1 cellular context compared by ENCODE assay signal in genomic region chrX:150693782-150694574, GRCh38.
TF ChIP-seq lines count a peak whose summit lies in the region.

No MANE protein-coding gene starts in this region.

TF ChIP-seq in HEK293, 187 proteins besides CTCF, POLR2A, EP300 and RAD21 (continued from another document and continues in another):
- no peak for TF ChIP-seq ZSCAN18 (tag by site-specific recombination; IDR thresholded peaks at IDR 0.05)
- no peak for TF ChIP-seq ZNF19 (tag by site-specific recombination; IDR thresholded peaks at IDR 0.05; ENCODE audit: low read depth)
- TF ChIP-seq GLIS1 (tag by site-specific recombination; IDR thresholded peaks at IDR 0.05), result 0 out of 2 replicates have a peak, but pooled peaks have one; percentile 46
- no peak for TF ChIP-seq ZNF623 (tag by site-specific recombination; IDR thresholded peaks at IDR 0.05)
- TF ChIP-seq ZNF561 (tag by site-specific recombination; IDR thresholded peaks at IDR 0.05; ENCODE audit: borderline replicate concordance), result no peak
- TF ChIP-seq ZNF830 (tag by site-specific recombination; IDR thresholded peaks at IDR 0.05; ENCODE audit: low read depth), result no peak
- no peak for TF ChIP-seq ELK4 (IDR thresholded peaks at IDR 0.05; ENCODE audit: borderline replicate concordance, low read depth, low read length)
- no peak for TF ChIP-seq ZNF184 (tag by site-specific recombination; IDR thresholded peaks at IDR 0.05)
- no peak for TF ChIP-seq ZNF600 (tag by site-specific recombination; IDR thresholded peaks at IDR 0.05)
- TF ChIP-seq KLF17 (tag by site-specific recombination; IDR thresholded peaks at IDR 0.05), result no peak
- TF ChIP-seq ZNF501 (tag by site-specific recombination; IDR thresholded peaks at IDR 0.05), result no peak; the same call in 1 of the 2 replicates
- no peak for TF ChIP-seq ZNF768 (tag by site-specific recombination; IDR thresholded peaks at IDR 0.05)
- no peak for TF ChIP-seq HOXA7 (CRISPR knock-in tag; IDR thresholded peaks at IDR 0.05; ENCODE audit: borderline replicate concordance)
- TF ChIP-seq ZNF10 (tag by site-specific recombination; IDR thresholded peaks at IDR 0.05), result peak; percentile 52; the same call in 1 of the 2 replicates
- no peak for TF ChIP-seq OVOL3 (tag by site-specific recombination; IDR thresholded peaks at IDR 0.05)
- TF ChIP-seq SP2 (tag by site-specific recombination; IDR thresholded peaks at IDR 0.05), result peak; percentile 79
- peak; percentile 23; the same call in 1 of the 2 replicates for TF ChIP-seq ZBTB8A (tag by site-specific recombination; IDR thresholded peaks at IDR 0.05)
- no peak for TF ChIP-seq PBX3 (CRISPR knock-in tag; IDR thresholded peaks at IDR 0.05)
- no peak for TF ChIP-seq ATF2 (tag by site-specific recombination; IDR thresholded peaks at IDR 0.05; ENCODE audit: low read depth)
- TF ChIP-seq KLF7 (tag by site-specific recombination; IDR thresholded peaks at IDR 0.05; ENCODE audit: borderline replicate concordance), result no peak
- TF ChIP-seq ZXDB (tag by site-specific recombination; IDR thresholded peaks at IDR 0.05), result peak; percentile 53
- TF ChIP-seq ZNF558 (tag by site-specific recombination; IDR thresholded peaks at IDR 0.05), result no peak
- TF ChIP-seq REST (tag by site-specific recombination; IDR thresholded peaks at IDR 0.05), result no peak
- TF ChIP-seq ZNF169 (tag by site-specific recombination; IDR thresholded peaks at IDR 0.05), result no peak
- no peak for TF ChIP-seq ZNF544 (tag by site-specific recombination; IDR thresholded peaks at IDR 0.05)
- no peak for TF ChIP-seq ZNF140 (tag by site-specific recombination; IDR thresholded peaks at IDR 0.05)
- no peak for TF ChIP-seq ZNF426 (tag by site-specific recombination; IDR thresholded peaks at IDR 0.05)
- no peak for TF ChIP-seq ZFP3 (tag by site-specific recombination; IDR thresholded peaks at IDR 0.05; ENCODE audit: low read depth)
- TF ChIP-seq ZEB2 (tag by site-specific recombination; IDR thresholded peaks at IDR 0.05), result no peak
- no peak for TF ChIP-seq ZNF146 (tag by site-specific recombination; IDR thresholded peaks at IDR 0.05)
- no peak for TF ChIP-seq ZFP41 (tag by site-specific recombination; IDR thresholded peaks at IDR 0.05; ENCODE audit: borderline replicate concordance)
- no peak for TF ChIP-seq ZBTB1 (tag by site-specific recombination; IDR thresholded peaks at IDR 0.05)
- TF ChIP-seq ZNF555 (tag by site-specific recombination; conservative IDR thresholded peaks at IDR 0.05), result no peak
- peak; percentile 81 for TF ChIP-seq ZNF335 (tag by site-specific recombination; conservative IDR thresholded peaks at IDR 0.05)
- no peak for TF ChIP-seq ZNF350 (tag by site-specific recombination; IDR thresholded peaks at IDR 0.05)
- no peak for TF ChIP-seq ZSCAN30 (tag by site-specific recombination; IDR thresholded peaks at IDR 0.05)
- TF ChIP-seq ZNF792 (tag by site-specific recombination; IDR thresholded peaks at IDR 0.05), result no peak
- TF ChIP-seq ZNF398 (tag by site-specific recombination; IDR thresholded peaks at IDR 0.05), result no peak
- no peak for TF ChIP-seq ZNF292 (tag by site-specific recombination; IDR thresholded peaks at IDR 0.05; ENCODE audit: borderline replicate concordance, low read depth)
- no peak for TF ChIP-seq ZNF660 (tag by site-specific recombination; IDR thresholded peaks at IDR 0.05)
- TF ChIP-seq SCRT2 (tag by site-specific recombination; IDR thresholded peaks at IDR 0.05), result peak; percentile 66
- no peak for TF ChIP-seq ZNF571 (tag by site-specific recombination; IDR thresholded peaks at IDR 0.05)
- TF ChIP-seq ZNF639 (tag by site-specific recombination; IDR thresholded peaks at IDR 0.05), result no peak
- TF ChIP-seq ZBTB26 (tag by site-specific recombination; optimal IDR thresholded peaks at IDR 0.05), result peak; percentile 6
- TF ChIP-seq ZNF133 (tag by site-specific recombination; IDR thresholded peaks at IDR 0.05), result no peak
- no peak for TF ChIP-seq ZNF239 (tag by site-specific recombination; IDR thresholded peaks at IDR 0.05)
- no peak for TF ChIP-seq ZNF394 (tag by site-specific recombination; IDR thresholded peaks at IDR 0.05; ENCODE audit: borderline replicate concordance)
- TF ChIP-seq ZNF341 (tag by site-specific recombination; IDR thresholded peaks at IDR 0.05; ENCODE audit: low read depth), result no peak
- no peak for TF ChIP-seq ZNF221 (tag by site-specific recombination; IDR thresholded peaks at IDR 0.05; ENCODE audit: borderline replicate concordance)
- peak; percentile 56 for TF ChIP-seq SP3 (tag by site-specific recombination; IDR thresholded peaks at IDR 0.05)
- TF ChIP-seq ZNF433 (tag by site-specific recombination; IDR thresholded peaks at IDR 0.05; ENCODE audit: low read depth), result no peak
- TF ChIP-seq ZNF23 (tag by site-specific recombination; IDR thresholded peaks at IDR 0.05; ENCODE audit: borderline replicate concordance), result no peak
- TF ChIP-seq ZBTB17 (tag by site-specific recombination; IDR thresholded peaks at IDR 0.05), result peak; percentile 63
- no peak for TF ChIP-seq PRDM6 (tag by site-specific recombination; IDR thresholded peaks at IDR 0.05)
- no peak for TF ChIP-seq ZNF274 (IDR thresholded peaks at IDR 0.05; ENCODE audit: low read length)
- TF ChIP-seq ZNF274 (tag by site-specific recombination; IDR thresholded peaks at IDR 0.05; ENCODE audit: borderline replicate concordance), result no peak
